ENCODE assay signal across 21 cellular contexts in genomic region chr13:103517768-103518102, GRCh38.
DNase-seq lines count a peak whose midpoint lies in the region; ATAC-seq, FAIRE-seq and TF ChIP-seq lines count a peak whose summit lies in the region.
"Had no signal": no experiment of that assay in that cellular context is flagged by ENCODE, and none has a peak within 500 bp of the region (broad histone marks: within the 10 kb centered on the region; RNA-seq: fewer than 3 reads in every experiment).

No MANE protein-coding gene starts in this region.

- H3K27ac ChIP-seq in A549 (no peak overlapping the region), body of pancreas (peak overlapping the region in 2 of 4 donors; percentile 16 to 25)
- H3K27ac ChIP-seq in CD8-positive, alpha-beta T cell (ENCODE audit: low read depth, low read length), result no peak overlapping the region
- H3K27ac ChIP-seq: C4-2B had no signal

- TF ChIP-seq EP300 in A549 (IDR thresholded peaks at IDR 0.05), result no peak

- TF ChIP-seq CTCF in A549 (IDR thresholded peaks at IDR 0.05), result no peak
- TF ChIP-seq CTCF in body of pancreas (IDR thresholded peaks at IDR 0.05), result no peak
- TF ChIP-seq CTCF in mucosa of descending colon (IDR thresholded peaks at IDR 0.05), result no peak
- TF ChIP-seq CTCF in CD8-positive, alpha-beta T cell (IDR thresholded peaks at IDR 0.05), result no peak

- no peak for TF ChIP-seq POLR2A in A549 (IDR thresholded peaks at IDR 0.05; ENCODE audit: low read length)
- no peak for TF ChIP-seq POLR2A in body of pancreas (IDR thresholded peaks at IDR 0.05)

- H3K36me3 ChIP-seq in body of pancreas (replicated peaks in 1 of 2; ENCODE audit: insufficient read depth in 1 of 2, low read depth in 2 of 2), result no peaks in the 10 kb centered on the region
- H3K36me3 ChIP-seq in mucosa of descending colon (ENCODE audit: low read depth), result no peaks in the 10 kb centered on the region
- no peaks in the 10 kb centered on the region for H3K36me3 ChIP-seq in CD8-positive, alpha-beta T cell (ENCODE audit: insufficient read depth, low read length)
- H3K36me3 ChIP-seq: MG63 had no signal

- CTCF ChIA-PET in A549 (lab: Yijun Ruan, JAX), result no interaction called here
- CTCF ChIA-PET in CD8-positive, alpha-beta T cell (lab: Charles Lee), result no interaction called here

- no peak overlapping the region for H3K4me3 ChIP-seq in A549
- H3K4me3 ChIP-seq in body of pancreas, result no peak overlapping the region
- H3K4me3 ChIP-seq in mucosa of descending colon, result no peak overlapping the region
- no peak overlapping the region for H3K4me3 ChIP-seq in CD8-positive, alpha-beta T cell (ENCODE audit: low read depth, low read length)
- H3K4me3 ChIP-seq: MG63 had no signal

- no peaks in the 10 kb centered on the region for H3K27me3 ChIP-seq in body of pancreas
- H3K27me3 ChIP-seq in CD8-positive, alpha-beta T cell (ENCODE audit: insufficient read depth, low read length), result no peaks in the 10 kb centered on the region
- H3K27me3 ChIP-seq: MG63 had no signal

- peak overlapping the region; percentile 49 for H3K4me2 ChIP-seq in A549

- peaks cover 4% of the 10 kb centered on the region for H3K9me3 Mint-ChIP-seq in CD8-positive, alpha-beta T cell
- H3K9me3 Mint-ChIP-seq: T-helper 2 cell treated with Interferon-gamma antibody and Interleukin-4, amounts not matched to agents 5 μg/mL and 100 μg/mL, for 36 hours had no signal

- H3K4me1 ChIP-seq in A549 (peaks cover 11% of the 10 kb centered on the region; the same call in 2 of the 3 replicates), body of pancreas (peaks cover 6% of the 10 kb centered on the region), mucosa of descending colon (ENCODE audit: low read depth) (peaks cover 8% of the 10 kb centered on the region)
- no peaks in the 10 kb centered on the region for H3K4me1 ChIP-seq in CD8-positive, alpha-beta T cell (ENCODE audit: insufficient read depth, low read length)

- 88% methylated on average over 2 of the region's 2 CpGs for WGBS in A549 (ENCODE audit: missing lambda C conversion rate)
- 17 to 23% methylated on average over 2 of the region's 2 CpGs for WGBS in body of pancreas, 2 donors

- intact Hi-C loops in body of pancreas (cut with DNase I) (no loop called here), mucosa of descending colon (cut with DNase I, micrococcal nuclease) (no loop called here)
- intact Hi-C loops in CD8-positive, alpha-beta T cell (cut with DNase I, micrococcal nuclease), result no loop called here

- TF ChIP-seq RAD21 in A549 (conservative IDR thresholded peaks at IDR 0.05 in 1 of 2, IDR thresholded peaks at IDR 0.05 in 1 of 2), result no peak

- H3K4me3 Mint-ChIP-seq in CD8-positive, alpha-beta T cell, result no peak overlapping the region
- H3K4me3 Mint-ChIP-seq: T-cell; T-helper 2 cell treated with Interferon-gamma antibody and Interleukin-4, amounts not matched to agents 5 μg/mL and 100 μg/mL, for 36 hours had no signal

- FAIRE-seq in A549 (lab: Jason Lieb, UNC), result no peak
- FAIRE-seq in GM19239 (lab: Jason Lieb, UNC), result no peak

- no peak overlapping the region for H3K27ac Mint-ChIP-seq in CD8-positive, alpha-beta T cell
- H3K27ac Mint-ChIP-seq: T-cell; T-helper 2 cell treated with Interferon-gamma antibody and Interleukin-4, amounts not matched to agents 5 μg/mL and 100 μg/mL, for 36 hours had no signal

- H3K27me3 Mint-ChIP-seq in CD8-positive, alpha-beta T cell (ENCODE audit: low read depth), result no peaks in the 10 kb centered on the region
- H3K27me3 Mint-ChIP-seq: T-cell had no signal

- no peaks in the 10 kb centered on the region for H3K36me3 Mint-ChIP-seq in CD8-positive, alpha-beta T cell
- H3K36me3 Mint-ChIP-seq: T-cell had no signal

- no peaks in the 10 kb centered on the region for H3K4me1 Mint-ChIP-seq in CD8-positive, alpha-beta T cell (ENCODE audit: low read depth)
- H3K4me1 Mint-ChIP-seq: T-cell had no signal

- POLR2A ChIA-PET in A549 (lab: Yijun Ruan, JAX), result no interaction called here
- POLR2A ChIA-PET in CD8-positive, alpha-beta T cell (lab: Charles Lee), result no interaction called here

- H3K9me3 ChIP-seq in A549 (no peaks in the 10 kb centered on the region), body of pancreas (no peaks in the 10 kb centered on the region), mucosa of descending colon (no peaks in the 10 kb centered on the region)
- no peaks in the 10 kb centered on the region for H3K9me3 ChIP-seq in CD8-positive, alpha-beta T cell (ENCODE audit: low read length)
- H3K9me3 ChIP-seq: MG63 had no signal

- ATAC-seq in A549 (no peak), HG03135 (IDR thresholded peaks at IDR 0.05; ENCODE audit: unreplicated experiment) (peak; percentile 26), body of pancreas (peak; percentile 18), mucosa of descending colon (peak; percentile 62)
- no peak for ATAC-seq in CD8-positive, alpha-beta T cell
- ATAC-seq: HCT116, Panc1, SK-N-SH treated with all-trans-retinoic acid at 6 μM for 48 hours, T-cell had no signal

- DNase-seq in A549 (ENCODE audit: low read depth in 1 of 2, low spot score in 1 of 2) (no peak), body of pancreas (no peak), mucosa of descending colon (no peak), GM19239 (ENCODE audit: insufficient read length, low spot score) (no peak), HuH-7.5 (ENCODE audit: low spot score) (no peak), NCI-H446 treated with DMSO at 0.1 percent for 48 hours (lab: John Stamatoyannopoulos, UW) (no peak)
- DNase-seq in CD8-positive, alpha-beta T cell, result no peak
- DNase-seq: 8988T; DMS79; GOT3; MG63; NCI-H226; NCI-H524; NK-92 treated with Interleukin-12 subunit alpha and Interleukin-12 subunit beta, amount 100 ng/mL, for 24 hours; T-cell had no signal

TF ChIP-seq in A549, 52 proteins besides CTCF, POLR2A, EP300 and RAD21:
- TF ChIP-seq EHMT2 (IDR thresholded peaks at IDR 0.05; ENCODE audit: low read depth) (no peak), GATA3 (IDR thresholded peaks at IDR 0.05; ENCODE audit: borderline replicate concordance) (no peak), FOSB (CRISPR knock-in tag; IDR thresholded peaks at IDR 0.05) (no peak), TFCP2L1 (CRISPR knock-in tag; IDR thresholded peaks at IDR 0.05) (no peak), KDM5A (IDR thresholded peaks at IDR 0.05) (no peak), NPAS2 (CRISPR knock-in tag; IDR thresholded peaks at IDR 0.05; ENCODE audit: borderline replicate concordance) (no peak), REST (IDR thresholded peaks at IDR 0.05) (no peak), MAFK (IDR thresholded peaks at IDR 0.05; ENCODE audit: partially characterized antibody) (no peak), HEYL (CRISPR knock-in tag; IDR thresholded peaks at IDR 0.05) (no peak), CHD4 (IDR thresholded peaks at IDR 0.05; ENCODE audit: borderline replicate concordance) (no peak), POLR2AphosphoS2 (conservative IDR thresholded peaks at IDR 0.05; ENCODE audit: low read length) (no peak)
- TF ChIP-seq, protein P1, sequence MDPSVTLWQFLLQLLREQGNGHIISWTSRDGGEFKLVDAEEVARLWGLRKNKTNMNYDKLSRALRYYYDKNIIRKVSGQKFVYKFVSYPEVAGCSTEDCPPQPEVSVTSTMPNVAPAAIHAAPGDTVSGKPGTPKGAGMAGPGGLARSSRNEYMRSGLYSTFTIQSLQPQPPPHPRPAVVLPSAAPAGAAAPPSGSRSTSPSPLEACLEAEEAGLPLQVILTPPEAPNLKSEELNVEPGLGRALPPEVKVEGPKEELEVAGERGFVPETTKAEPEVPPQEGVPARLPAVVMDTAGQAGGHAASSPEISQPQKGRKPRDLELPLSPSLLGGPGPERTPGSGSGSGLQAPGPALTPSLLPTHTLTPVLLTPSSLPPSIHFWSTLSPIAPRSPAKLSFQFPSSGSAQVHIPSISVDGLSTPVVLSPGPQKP (IDR thresholded peaks at IDR 0.05; ENCODE audit: low read depth, low read length), result no peak
- TF ChIP-seq, protein P2, sequence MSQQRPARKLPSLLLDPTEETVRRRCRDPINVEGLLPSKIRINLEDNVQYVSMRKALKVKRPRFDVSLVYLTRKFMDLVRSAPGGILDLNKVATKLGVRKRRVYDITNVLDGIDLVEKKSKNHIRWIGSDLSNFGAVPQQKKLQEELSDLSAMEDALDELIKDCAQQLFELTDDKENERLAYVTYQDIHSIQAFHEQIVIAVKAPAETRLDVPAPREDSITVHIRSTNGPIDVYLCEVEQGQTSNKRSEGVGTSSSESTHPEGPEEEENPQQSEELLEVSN (IDR thresholded peaks at IDR 0.05; ENCODE audit: borderline replicate concordance, low read depth), result no peak

Comparison
In these comparisons a context has a peak if more than half of its experiments do, and no peak if none do; other contexts are left out.
1. ATAC-seq: peak in HG03135 (single experiment), body of pancreas (single experiment) and mucosa of descending colon (single experiment); none in A549 (0 of 2) and CD8-positive, alpha-beta T cell (single experiment).